Comparison of ENCODE assay signal across 1 cellular context in the genomic region with DNA sequence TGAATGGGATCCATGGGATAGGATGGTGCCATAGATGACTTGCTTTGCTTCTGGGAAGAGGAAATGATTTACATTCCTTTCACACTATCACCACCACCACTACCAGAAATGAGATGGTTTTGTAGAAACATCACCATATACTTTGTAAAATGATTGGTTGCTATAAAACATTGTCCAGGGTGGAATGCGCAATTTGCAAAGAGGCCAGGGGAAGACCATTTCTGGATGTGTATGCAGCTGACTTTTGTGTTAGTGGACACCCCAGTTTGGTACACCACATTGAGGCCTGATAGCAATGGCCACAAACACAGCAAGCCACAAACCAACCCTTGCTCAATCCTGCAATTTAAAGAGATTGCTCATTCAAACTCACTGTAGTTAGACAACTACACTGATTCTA.
TF ChIP-seq lines count a peak whose summit lies in the region.

No MANE protein-coding gene starts in this region.

TF ChIP-seq in SK-N-SH, 30 proteins besides CTCF, POLR2A, EP300 and RAD21 (continued from another document):
- TF ChIP-seq, protein P1, sequence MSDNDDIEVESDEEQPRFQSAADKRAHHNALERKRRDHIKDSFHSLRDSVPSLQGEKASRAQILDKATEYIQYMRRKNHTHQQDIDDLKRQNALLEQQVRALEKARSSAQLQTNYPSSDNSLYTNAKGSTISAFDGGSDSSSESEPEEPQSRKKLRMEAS (IDR thresholded peaks at IDR 0.05; ENCODE audit: low read depth): no peak
- TF ChIP-seq MXI1 (IDR thresholded peaks at IDR 0.05; ENCODE audit: low read depth, low read length) (no peak), RCOR1 (IDR thresholded peaks at IDR 0.05; ENCODE audit: low read length) (no peak), FOXM1 (IDR thresholded peaks at IDR 0.05; ENCODE audit: low read depth) (no peak), NRF1 (IDR thresholded peaks at IDR 0.05; ENCODE audit: low read depth, low read length) (no peak), FOXJ3 (CRISPR knock-in tag; IDR thresholded peaks at IDR 0.05) (no peak), SMC3 (IDR thresholded peaks at IDR 0.05; ENCODE audit: low read depth, low read length) (no peak), EZH2phosphoT487 (IDR thresholded peaks at IDR 0.05; ENCODE audit: borderline replicate concordance, low read depth) (no peak), ELF1 (IDR thresholded peaks at IDR 0.05) (no peak)
- TF ChIP-seq, protein P2, sequence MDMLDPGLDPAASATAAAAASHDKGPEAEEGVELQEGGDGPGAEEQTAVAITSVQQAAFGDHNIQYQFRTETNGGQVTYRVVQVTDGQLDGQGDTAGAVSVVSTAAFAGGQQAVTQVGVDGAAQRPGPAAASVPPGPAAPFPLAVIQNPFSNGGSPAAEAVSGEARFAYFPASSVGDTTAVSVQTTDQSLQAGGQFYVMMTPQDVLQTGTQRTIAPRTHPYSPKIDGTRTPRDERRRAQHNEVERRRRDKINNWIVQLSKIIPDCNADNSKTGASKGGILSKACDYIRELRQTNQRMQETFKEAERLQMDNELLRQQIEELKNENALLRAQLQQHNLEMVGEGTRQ (IDR thresholded peaks at IDR 0.05; ENCODE audit: borderline replicate concordance, low read depth, low read length): no peak
- TF ChIP-seq, protein P3, sequence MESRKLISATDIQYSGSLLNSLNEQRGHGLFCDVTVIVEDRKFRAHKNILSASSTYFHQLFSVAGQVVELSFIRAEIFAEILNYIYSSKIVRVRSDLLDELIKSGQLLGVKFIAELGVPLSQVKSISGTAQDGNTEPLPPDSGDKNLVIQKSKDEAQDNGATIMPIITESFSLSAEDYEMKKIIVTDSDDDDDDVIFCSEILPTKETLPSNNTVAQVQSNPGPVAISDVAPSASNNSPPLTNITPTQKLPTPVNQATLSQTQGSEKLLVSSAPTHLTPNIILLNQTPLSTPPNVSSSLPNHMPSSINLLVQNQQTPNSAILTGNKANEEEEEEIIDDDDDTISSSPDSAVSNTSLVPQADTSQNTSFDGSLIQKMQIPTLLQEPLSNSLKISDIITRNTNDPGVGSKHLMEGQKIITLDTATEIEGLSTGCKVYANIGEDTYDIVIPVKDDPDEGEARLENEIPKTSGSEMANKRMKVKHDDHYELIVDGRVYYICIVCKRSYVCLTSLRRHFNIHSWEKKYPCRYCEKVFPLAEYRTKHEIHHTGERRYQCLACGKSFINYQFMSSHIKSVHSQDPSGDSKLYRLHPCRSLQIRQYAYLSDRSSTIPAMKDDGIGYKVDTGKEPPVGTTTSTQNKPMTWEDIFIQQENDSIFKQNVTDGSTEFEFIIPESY (IDR thresholded peaks at IDR 0.05; ENCODE audit: borderline replicate concordance, low read depth): no peak
- TF ChIP-seq, protein P4, sequence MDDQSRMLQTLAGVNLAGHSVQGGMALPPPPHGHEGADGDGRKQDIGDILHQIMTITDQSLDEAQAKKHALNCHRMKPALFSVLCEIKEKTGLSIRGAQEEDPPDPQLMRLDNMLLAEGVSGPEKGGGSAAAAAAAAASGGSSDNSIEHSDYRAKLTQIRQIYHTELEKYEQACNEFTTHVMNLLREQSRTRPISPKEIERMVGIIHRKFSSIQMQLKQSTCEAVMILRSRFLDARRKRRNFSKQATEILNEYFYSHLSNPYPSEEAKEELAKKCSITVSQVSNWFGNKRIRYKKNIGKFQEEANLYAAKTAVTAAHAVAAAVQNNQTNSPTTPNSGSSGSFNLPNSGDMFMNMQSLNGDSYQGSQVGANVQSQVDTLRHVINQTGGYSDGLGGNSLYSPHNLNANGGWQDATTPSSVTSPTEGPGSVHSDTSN (IDR thresholded peaks at IDR 0.05): no peak
